Comparison of ENCODE assay signal across 1 cellular context in genomic region chr9:129139993-129140396, GRCh38.
TF ChIP-seq lines count a peak whose summit lies in the region.

No MANE protein-coding gene starts in this region.

TF ChIP-seq in HepG2, 621 proteins besides CTCF, POLR2A, EP300 and RAD21 (continued from another document and continues in another):
- no peak for TF ChIP-seq ZBTB40 (IDR thresholded peaks at IDR 0.05)
- no peak for TF ChIP-seq ZBTB40 (CRISPR knock-in tag; IDR thresholded peaks at IDR 0.05)
- TF ChIP-seq SIX4 (CRISPR knock-in tag; IDR thresholded peaks at IDR 0.05), result peak; percentile 99
- peak; percentile 25; the same call in 1 of the 2 replicates for TF ChIP-seq DMAP1 (CRISPR knock-in tag; IDR thresholded peaks at IDR 0.05)
- no peak for TF ChIP-seq ZNF709 (CRISPR knock-in tag; IDR thresholded peaks at IDR 0.05)
- no peak for TF ChIP-seq DZIP1 (CRISPR knock-in tag; IDR thresholded peaks at IDR 0.05)
- TF ChIP-seq ZNF800 (CRISPR knock-in tag; IDR thresholded peaks at IDR 0.05), result peak; percentile 18; the same call in 1 of the 2 replicates
- TF ChIP-seq MIER3 (CRISPR knock-in tag; IDR thresholded peaks at IDR 0.05; ENCODE audit: borderline replicate concordance), result no peak
- peak; percentile 21; the same call in 1 of the 2 replicates for TF ChIP-seq IRF2 (CRISPR knock-in tag; IDR thresholded peaks at IDR 0.05)
- TF ChIP-seq SIX1 (CRISPR knock-in tag; IDR thresholded peaks at IDR 0.05; ENCODE audit: borderline replicate concordance), result peak; percentile 97
- no peak for TF ChIP-seq KLF12 (CRISPR knock-in tag; IDR thresholded peaks at IDR 0.05; ENCODE audit: borderline replicate concordance)
- 0 out of 2 replicates have a peak, but pooled peaks have one; percentile 8 for TF ChIP-seq PITX1 (CRISPR knock-in tag; IDR thresholded peaks at IDR 0.05)
- peak; percentile 50; the same call in 1 of the 2 replicates for TF ChIP-seq TFAP4 (IDR thresholded peaks at IDR 0.05; ENCODE audit: borderline replicate concordance, low read depth)
- TF ChIP-seq PHF20 (CRISPR knock-in tag; IDR thresholded peaks at IDR 0.05), result 0 out of 2 replicates have a peak, but pooled peaks have one; percentile 28
- TF ChIP-seq PATZ1 (CRISPR knock-in tag; IDR thresholded peaks at IDR 0.05), result peak; percentile 64
- TF ChIP-seq PAXIP1 (CRISPR knock-in tag; conservative IDR thresholded peaks at IDR 0.05), result peak; percentile 60
- TF ChIP-seq ATF3 (CRISPR knock-in tag; IDR thresholded peaks at IDR 0.05), result no peak
- peak; percentile 11; the same call in 1 of the 2 replicates for TF ChIP-seq PHF21A (CRISPR knock-in tag; IDR thresholded peaks at IDR 0.05)
- TF ChIP-seq CREM (IDR thresholded peaks at IDR 0.05), result peak; percentile 39; the same call in 1 of the 2 replicates
- no peak for TF ChIP-seq CREM (CRISPR knock-in tag; IDR thresholded peaks at IDR 0.05)
- TF ChIP-seq RORA (CRISPR knock-in tag; IDR thresholded peaks at IDR 0.05), result no peak
- TF ChIP-seq SOX13 (IDR thresholded peaks at IDR 0.05), result no peak
- TF ChIP-seq SOX13 (CRISPR knock-in tag; conservative IDR thresholded peaks at IDR 0.05 in 1 of 2, IDR thresholded peaks at IDR 0.05 in 1 of 2), result peak in 1 of 2 experiments; percentile 36; a peak in 2 of 4 replicates
- peak; percentile 75 for TF ChIP-seq SRF (IDR thresholded peaks at IDR 0.05; ENCODE audit: low read depth, low read length)
- TF ChIP-seq DBP (CRISPR knock-in tag; IDR thresholded peaks at IDR 0.05; ENCODE audit: not compliant biosample characterization), result no peak
- no peak for TF ChIP-seq ZNF652 (CRISPR knock-in tag; IDR thresholded peaks at IDR 0.05; ENCODE audit: borderline replicate concordance, low read depth)
- peak; percentile 61 for TF ChIP-seq KAT8 (CRISPR knock-in tag; IDR thresholded peaks at IDR 0.05)
- TF ChIP-seq SP1 (IDR thresholded peaks at IDR 0.05), result no peak
- TF ChIP-seq SP1 (CRISPR knock-in tag; IDR thresholded peaks at IDR 0.05), result peak; percentile 34
- no peak for TF ChIP-seq ZNF343 (CRISPR knock-in tag; IDR thresholded peaks at IDR 0.05)
- TF ChIP-seq SOX5 (CRISPR knock-in tag; IDR thresholded peaks at IDR 0.05; ENCODE audit: borderline replicate concordance), result peak; percentile 8; the same call in 1 of the 2 replicates
- TF ChIP-seq SNAPC5 (CRISPR knock-in tag; IDR thresholded peaks at IDR 0.05; ENCODE audit: borderline replicate concordance), result 0 out of 2 replicates have a peak, but pooled peaks have one; percentile 14
- peak; percentile 39 for TF ChIP-seq THAP11 (CRISPR knock-in tag; IDR thresholded peaks at IDR 0.05)
- 0 out of 2 replicates have a peak, but pooled peaks have one; percentile 12 for TF ChIP-seq ZNF615 (CRISPR knock-in tag; IDR thresholded peaks at IDR 0.05; ENCODE audit: borderline replicate concordance)
- TF ChIP-seq ETV5 (CRISPR knock-in tag; IDR thresholded peaks at IDR 0.05; ENCODE audit: borderline replicate concordance), result peak; percentile 65; the same call in 1 of the 2 replicates
- no peak for TF ChIP-seq NKX3-1 (CRISPR knock-in tag; IDR thresholded peaks at IDR 0.05)
- no peak for TF ChIP-seq ZFP1 (CRISPR knock-in tag; IDR thresholded peaks at IDR 0.05)
